11 cellular contexts compared by ENCODE assay signal in the genomic region with DNA sequence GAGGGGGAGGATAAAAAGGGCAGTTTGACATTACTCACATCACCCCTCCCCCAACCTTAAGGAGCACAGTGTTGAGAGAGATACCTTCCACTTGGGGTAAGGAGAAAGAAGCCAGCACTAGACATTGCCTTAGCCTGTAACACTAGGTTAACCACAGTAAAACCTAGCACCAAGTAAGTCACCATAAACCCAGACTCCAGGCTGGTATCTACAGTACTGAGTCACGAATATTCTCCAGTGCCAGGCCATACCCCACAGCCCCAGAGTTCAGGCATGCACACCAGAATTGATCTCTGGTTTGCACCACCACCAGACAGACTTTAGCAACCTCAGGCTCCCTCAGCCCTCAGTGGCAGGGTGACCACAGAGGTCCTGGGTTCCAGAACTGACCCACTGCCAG.
"Had no signal": no experiment of that assay in that cellular context is flagged by ENCODE, and none has a peak within 500 bp of the region (broad histone marks: within the 10 kb centered on the region; RNA-seq: fewer than 3 reads in every experiment).

No MANE protein-coding gene starts in this region.

- H3K9me3 Mint-ChIP-seq: GM23338, HFFc6 had no signal

- H2AFZ ChIP-seq: GM23248, GM23338 had no signal

- H3K36me3 ChIP-seq: HAP-1 had no signal

- H3K27ac ChIP-seq: GM23248 had no signal

- ATAC-seq: GM23338, HCT116 had no signal

- DNase-seq: GM23248, GOT3, H7, H9, HCEC 1CT, HFFc6 had no signal

- H3K4me3 Mint-ChIP-seq: GM23338, H9, HFFc6 had no signal

- H3K4me2 ChIP-seq: GM23338 had no signal

- H3K4me1 ChIP-seq: HAP-1 had no signal

- H3K4me1 Mint-ChIP-seq: GM23338 had no signal

- H3K9me3 ChIP-seq: HAP-1 had no signal

- FAIRE-seq: H1, H54 had no signal

- H3K9ac ChIP-seq: GM23248 had no signal

- H3K27ac Mint-ChIP-seq: GM23338, HFFc6 had no signal

- H3K4me3 ChIP-seq: GM23248, GM23338, HAP-1 had no signal
